ENCODE assay signal across 8 cellular contexts in genomic region chr1:58783090-58783992, GRCh38. TPM values are rescaled to one million over a fixed set of nuclear protein-coding genes. Genes with fewer than 3 reads are reported as not detected.
DNase-seq lines count a peak whose midpoint lies in the region; ATAC-seq, FAIRE-seq and TF ChIP-seq lines count a peak whose summit lies in the region.

No MANE protein-coding gene starts in this region.

- no peak for FAIRE-seq in HepG2 (lab: Jason Lieb, UNC)

- ATAC-seq in CD4-positive, CD25-positive, alpha-beta regulatory T cell (ENCODE audit: low read depth in 2 of 2) = peak; percentile 0 to 1
- ATAC-seq in GM19452 (IDR thresholded peaks at IDR 0.05; ENCODE audit: unreplicated experiment) = peak; percentile 7
- 0 out of 2 replicates have a peak, but pooled peaks have one; percentile 0 for ATAC-seq in IMR-90 (ENCODE audit: low read depth)
- ATAC-seq in HepG2 = peak; percentile 54

- peak overlapping the region; percentile 97 to 100 (median 98) for H3K27ac Mint-ChIP-seq in CD4-positive, CD25-positive, alpha-beta regulatory T cell
- H3K27ac Mint-ChIP-seq in T-helper 2 cell treated with Interferon-gamma antibody and Interleukin-4, amounts not matched to agents 5 μg/mL and 100 μg/mL, for 36 hours = peak overlapping the region; percentile 98
- H3K27ac Mint-ChIP-seq in chondrocyte (ENCODE audit: unreplicated experiment) = peak overlapping the region; percentile 99

- in situ Hi-C loops in IMR-90 (cut with MboI; ENCODE audit: low sequenced_read_pairs) (loop anchor here (10.0 to 25.0 kb wide), 2 partner anchors 504 to 921 kb away; partner anchors contain the start of gene FGGY), HepG2 (cut with HindIII; ENCODE audit: extremely low pct_ligation_motif_present, low pct_unique_long_range_greater_than_20kb) (loop anchor here (5.0 to 10.0 kb wide), 3 partner anchors 41 to 511 kb away; partner anchors contain the start of gene FGGY)

- POLR2A ChIA-PET in IMR-90 (lab: Charles Lee; ENCODE audit: unreplicated experiment) = interaction anchor here (0.6 to 1.4 kb wide), 9 partner anchors 24 to 964 kb away, joined by 3 to 6 read pairs (median 3); no protein-coding TSS in a partner anchor
- POLR2A ChIA-PET in HepG2 (lab: Yijun Ruan, JAX) = interaction anchor here (0.6 to 3.8 kb wide), 36 partner anchors 10 to 976 kb away, joined by 3 to 31 read pairs (median 4); partner anchors contain the start of genes FGGY and MYSM1

- H3K4me1 ChIP-seq in CD4-positive, CD25-positive, alpha-beta regulatory T cell (ENCODE audit: control insufficient read depth, insufficient read depth, low read length, poor library complexity, severe bottlenecking) = peaks cover 32% of the 10 kb centered on the region
- H3K4me1 ChIP-seq in IMR-90 (ENCODE audit: control insufficient read depth, insufficient read depth, low read length) (peaks cover 8% of the 10 kb centered on the region), HepG2 (ENCODE audit: insufficient read depth, low read length) (peaks cover 36% of the 10 kb centered on the region)

- H3K9me1 ChIP-seq in IMR-90 (ENCODE audit: insufficient read depth, low read length) = peaks cover 3% of the 10 kb centered on the region; the same call in 1 of the 2 replicates

- DNase-seq in CD4-positive, CD25-positive, alpha-beta regulatory T cell = peak; percentile 34 to 68 (median 68)
- DNase-seq in IMR-90 (peak; percentile 52), chondrocyte (ENCODE audit: low spot score) (peak; percentile 95), HepG2 (ENCODE audit: low spot score) (no peak), dedifferentiated amniotic fluid mesenchymal stem cell (ENCODE audit: extremely low spot score) (no peak)
- peak; percentile 69 for DNase-seq in T-helper 2 cell treated with Interferon-gamma antibody and Interleukin-4, amounts not matched to agents 5 μg/mL and 100 μg/mL, for 36 hours (ENCODE audit: low spot score)
- peak; percentile 50 to 51 for DNase-seq in stimulated activated CD4-positive, alpha-beta T cell treated with anti-CD3 and anti-CD28 coated beads, Interleukin-2, amount 100 ng/mL, for 24 hours

- H3K56ac ChIP-seq in IMR-90 (ENCODE audit: extremely low read depth, insufficient read depth, low read length) = peak overlapping the region; percentile 77

- H3K36me3 Mint-ChIP-seq in CD4-positive, CD25-positive, alpha-beta regulatory T cell = peaks cover 9% of the 10 kb centered on the region
- peaks cover 30% of the 10 kb centered on the region for H3K36me3 Mint-ChIP-seq in T-helper 2 cell treated with Interferon-gamma antibody and Interleukin-4, amounts not matched to agents 5 μg/mL and 100 μg/mL, for 36 hours (ENCODE audit: low read depth)
- H3K36me3 Mint-ChIP-seq in chondrocyte (ENCODE audit: low read depth) = peaks cover 18% of the 10 kb centered on the region

- CTCF ChIA-PET in IMR-90 (lab: Yijun Ruan, JAX) (no interaction called here), HepG2 (lab: Yijun Ruan, JAX; ENCODE audit: low intra/inter-chr PET ratio, low total read pairs) (interaction anchor here (0.9 kb wide), 1 partner anchor 14 kb away, joined by 3 read pairs; no protein-coding TSS in a partner anchor)

- TF ChIP-seq CTCF in IMR-90 (conservative IDR thresholded peaks at IDR 0.05; ENCODE audit: low read depth, low read length) = no peak
- TF ChIP-seq CTCF in chondrocyte (IDR thresholded peaks at IDR 0.05) = peak; percentile 44
- TF ChIP-seq CTCF in HepG2 (CRISPR knock-in tag; IDR thresholded peaks at IDR 0.05) = peak; percentile 11; the same call in 1 of the 2 replicates

- peak overlapping the region; percentile 53 for H2BK5ac ChIP-seq in IMR-90 (ENCODE audit: low read depth, low read length, poor library complexity, severe bottlenecking)

- intact Hi-C loops in IMR-90 (cut with micrococcal nuclease) = loop anchor here (1.0 to 10.0 kb wide), 7 partner anchors 266 to 1164 kb away; no protein-coding TSS in a partner anchor
- intact Hi-C loops in HepG2 (cut with micrococcal nuclease; ENCODE audit: unreplicated experiment) = loop anchor here (10.0 kb wide), 4 partner anchors 361 to 911 kb away; no protein-coding TSS in a partner anchor

- TF ChIP-seq RAD21 in IMR-90 (IDR thresholded peaks at IDR 0.05; ENCODE audit: low read length) (no peak), HepG2 (CRISPR knock-in tag; IDR thresholded peaks at IDR 0.05) (no peak; the same call in none of the 2 replicates)

- H3K27ac ChIP-seq in CD4-positive, CD25-positive, alpha-beta regulatory T cell (ENCODE audit: insufficient read depth, low read length, poor library complexity, severe bottlenecking) = peak overlapping the region; percentile 99
- peak overlapping the region; percentile 79 for H3K27ac ChIP-seq in IMR-90 (ENCODE audit: insufficient read depth, low read length)
- peak overlapping the region; percentile 86 for H3K27ac ChIP-seq in HepG2 (ENCODE audit: extremely low read length, insufficient read depth, low read length)

- TF ChIP-seq EP300 in HepG2 (IDR thresholded peaks at IDR 0.05; ENCODE audit: low read depth in 2 of 2, low read length in 2 of 2) (no peak), HepG2 (CRISPR knock-in tag; IDR thresholded peaks at IDR 0.05; ENCODE audit: borderline replicate concordance) (no peak)

- 0% methylated on average over 19 of the region's 86 CpGs; no CpG with 5 or more reads in 1 of the 2 experiments for WGBS in IMR-90 (ENCODE audit: extremely low coverage in 2 of 2, insufficient read length in 1 of 2), 2 experiments
- WGBS in HepG2 (ENCODE audit: low lambda C conversion rate) = under 1% methylated on average over 19 of the region's 86 CpGs

- peak overlapping the region; percentile 17; the same call in 1 of the 2 replicates for H2BK120ac ChIP-seq in IMR-90 (ENCODE audit: low read depth, low read length)

- peak overlapping the region; percentile 24 to 29; a peak in 1 of 4 replicates for H4K8ac ChIP-seq in IMR-90 (ENCODE audit: low read depth in 2 of 2, low read length in 2 of 2)

- peak overlapping the region; percentile 85 for H3K14ac ChIP-seq in IMR-90 (replicated peaks; ENCODE audit: low read depth, low read length)

- peaks cover 47% of the 10 kb centered on the region for H3K27me3 Mint-ChIP-seq in CD4-positive, CD25-positive, alpha-beta regulatory T cell
- peaks cover 23% of the 10 kb centered on the region for H3K27me3 Mint-ChIP-seq in T-helper 2 cell treated with Interferon-gamma antibody and Interleukin-4, amounts not matched to agents 5 μg/mL and 100 μg/mL, for 36 hours (ENCODE audit: low read depth)
- H3K27me3 Mint-ChIP-seq in chondrocyte (ENCODE audit: low read depth) = no peaks in the 10 kb centered on the region

- peaks cover 6 to 28% (median 16%) of the 10 kb centered on the region in 4 donors for H3K4me1 Mint-ChIP-seq in CD4-positive, CD25-positive, alpha-beta regulatory T cell
- peaks cover 21% of the 10 kb centered on the region for H3K4me1 Mint-ChIP-seq in T-helper 2 cell treated with Interferon-gamma antibody and Interleukin-4, amounts not matched to agents 5 μg/mL and 100 μg/mL, for 36 hours (ENCODE audit: low read depth)
- H3K4me1 Mint-ChIP-seq in chondrocyte (ENCODE audit: low read depth) = peaks cover 43% of the 10 kb centered on the region

- H2BK20ac ChIP-seq in IMR-90 (ENCODE audit: low read depth, low read length) = no peak overlapping the region

- H3K18ac ChIP-seq in IMR-90 (ENCODE audit: low read depth, low read length) = peak overlapping the region; percentile 80

- peaks cover 0 to 5% (median 0%) of the 10 kb centered on the region in 7 donors for H3K9me3 Mint-ChIP-seq in CD4-positive, CD25-positive, alpha-beta regulatory T cell
- peaks cover 5% of the 10 kb centered on the region for H3K9me3 Mint-ChIP-seq in T-helper 2 cell treated with Interferon-gamma antibody and Interleukin-4, amounts not matched to agents 5 μg/mL and 100 μg/mL, for 36 hours
- peaks cover 5% of the 10 kb centered on the region for H3K9me3 Mint-ChIP-seq in chondrocyte (ENCODE audit: low read depth)

- TF ChIP-seq POLR2A in IMR-90 (IDR thresholded peaks at IDR 0.05; ENCODE audit: low read depth, low read length) = no peak; the same call in none of the 2 replicates
- no peak for TF ChIP-seq POLR2A in HepG2 (IDR thresholded peaks at IDR 0.05; ENCODE audit: insufficient read depth in 1 of 2, low read depth in 2 of 2, low read length in 2 of 2)

- peak overlapping the region; percentile 71 for H2AK5ac ChIP-seq in IMR-90 (ENCODE audit: low read depth, low read length)

- H4K20me1 ChIP-seq in IMR-90 (ENCODE audit: insufficient read depth, low read length) (peaks cover 41% of the 10 kb centered on the region), HepG2 (ENCODE audit: insufficient read depth, low read length) (peaks cover 32% of the 10 kb centered on the region)

- peaks cover 24% of the 10 kb centered on the region for H3K79me2 ChIP-seq in HepG2 (ENCODE audit: insufficient read depth, low read length)

- no peak overlapping the region; the same call in 1 of the 2 replicates for H4K5ac ChIP-seq in IMR-90 (ENCODE audit: low read depth, low read length)

- H2AK9ac ChIP-seq in IMR-90 (replicated peaks; ENCODE audit: low read depth, low read length, poor library complexity) = peak overlapping the region; percentile 91

- peaks cover 0 to 8% of the 10 kb centered on the region in 2 experiments; a peak in 2 of 4 replicates for H3K79me1 ChIP-seq in IMR-90 (ENCODE audit: low read depth in 1 of 2, low read length in 2 of 2)

- peak overlapping the region; percentile 80 for H3K23ac ChIP-seq in IMR-90 (ENCODE audit: low read depth, low read length)

- peaks cover 0 to under 1% of the 10 kb centered on the region in 2 experiments for H3K9me3 ChIP-seq in CD4-positive, CD25-positive, alpha-beta regulatory T cell (ENCODE audit: control insufficient read depth in 2 of 2, low read length in 2 of 2)
- H3K9me3 ChIP-seq in IMR-90 (ENCODE audit: control insufficient read depth, insufficient read depth, low read length) = no peaks in the 10 kb centered on the region
- H3K9me3 ChIP-seq in HepG2 (ENCODE audit: low read length) = no peaks in the 10 kb centered on the region

- H3K27me3 ChIP-seq in CD4-positive, CD25-positive, alpha-beta regulatory T cell (ENCODE audit: control insufficient read depth, insufficient read depth, low read length) = no peaks in the 10 kb centered on the region
- H3K27me3 ChIP-seq in IMR-90 (ENCODE audit: control insufficient read depth, insufficient read depth, low read length) = no peaks in the 10 kb centered on the region
- H3K27me3 ChIP-seq in HepG2 (ENCODE audit: control insufficient read depth in 1 of 2, insufficient read depth in 2 of 2, low read length in 2 of 2) = no peaks in the 10 kb centered on the region; a peak in 1 of 5 replicates

- H3K4me2 ChIP-seq in IMR-90 (ENCODE audit: low read depth, low read length) = peak overlapping the region; percentile 76
- H3K4me2 ChIP-seq in HepG2 (ENCODE audit: low read depth, low read length) = peak overlapping the region; percentile 79

- dilution Hi-C loops in IMR-90 (cut with HindIII; ENCODE audit: low sequenced_read_pairs, unreplicated experiment) = no loop called here

- BruUV-seq in IMR-90 (replicated peaks; lab: Mats Ljungman, UMichigan) (TSS peak; percentile 81), HepG2 (replicated peaks; lab: Mats Ljungman, UMichigan) (TSS peak; percentile 63)

- H2AFZ ChIP-seq in IMR-90 (replicated peaks; ENCODE audit: low read length, poor library complexity) (peak overlapping the region; percentile 66), HepG2 (ENCODE audit: low read length) (no peak overlapping the region)

- H3K36me3 ChIP-seq in CD4-positive, CD25-positive, alpha-beta regulatory T cell (ENCODE audit: control insufficient read depth, insufficient read depth, low read length) = no peaks in the 10 kb centered on the region
- H3K36me3 ChIP-seq in IMR-90 (ENCODE audit: control insufficient read depth, insufficient read depth, low read length) (peaks cover 17% of the 10 kb centered on the region), HepG2 (replicated peaks in 1 of 2; ENCODE audit: control insufficient read depth in 1 of 2, insufficient read depth in 2 of 2, low read length in 2 of 2) (no peaks in the 10 kb centered on the region)

- H3K4me3 ChIP-seq in CD4-positive, CD25-positive, alpha-beta regulatory T cell (ENCODE audit: low read depth, low read length) = peak overlapping the region; percentile 86
- H3K4me3 ChIP-seq in IMR-90 (ENCODE audit: insufficient read depth, low read depth, low read length) (peak overlapping the region; percentile 98), HepG2 (replicated peaks in 1 of 3; ENCODE audit: insufficient read depth in 1 of 3, low read depth in 2 of 3, low read length in 3 of 3) (peak overlapping the region; percentile 82 to 87 (median 84))

- peak overlapping the region; percentile 55; the same call in 1 of the 2 replicates for H4K91ac ChIP-seq in IMR-90 (ENCODE audit: insufficient read depth, low read depth, low read length)

- H3K9ac ChIP-seq in IMR-90 (ENCODE audit: low read depth, low read length) (peak overlapping the region; percentile 98), HepG2 (ENCODE audit: insufficient read depth, low read depth, low read length) (peak overlapping the region; percentile 98)

- 0 out of 3 replicates have a peak overlapping the region, but pooled peaks have one; percentile 19 for H2BK15ac ChIP-seq in IMR-90 (ENCODE audit: low read depth, low read length)

- peak overlapping the region; percentile 81 for H3K4ac ChIP-seq in IMR-90 (ENCODE audit: low read depth, low read length)

- H3K4me3 Mint-ChIP-seq in CD4-positive, CD25-positive, alpha-beta regulatory T cell = peak overlapping the region; percentile 91 to 98 (median 96)
- peak overlapping the region; percentile 89 for H3K4me3 Mint-ChIP-seq in T-helper 2 cell treated with Interferon-gamma antibody and Interleukin-4, amounts not matched to agents 5 μg/mL and 100 μg/mL, for 36 hours
- peak overlapping the region; percentile 88 for H3K4me3 Mint-ChIP-seq in chondrocyte (ENCODE audit: unreplicated experiment)

RNA-seq across cellular contexts. Expression of gene JUN, which starts 0.5 kb away (rescaled TPM):
- 1,538 TPM for total RNA-seq in CD4-positive, CD25-positive, alpha-beta regulatory T cell
- 10 to 100 TPM; 41.3 to 73.3 (median 48.6) TPM for polyA plus RNA-seq in CD4-positive, CD25-positive, alpha-beta regulatory T cell
- 46.6 and 51.1 TPM in 2 replicates for total RNA-seq in IMR-90 (2012; rRNA removed)
- polyA plus RNA-seq in IMR-90 (2012; rRNA removed) = 86.9 and 89.1 TPM in 2 replicates
- polyA plus RNA-seq in IMR-90 (2012; cell fraction: cytosol; rRNA removed) = 80.5 and 108 TPM in 2 replicates
- polyA plus RNA-seq in IMR-90 (2012; cell fraction: nucleus; rRNA removed; ENCODE audit: low replicate concordance) = 85.4 and 184 TPM in 2 replicates
- total RNA-seq in chondrocyte = 74.9 to 98.8 TPM (median 92.3 TPM) in 3 replicates
- total RNA-seq in HepG2 (2016; rRNA removed; fragmentation: Illumina TruSeq; extraction: Trizol) = 13.3 and 22.3 TPM in 2 replicates
- total RNA-seq in HepG2 (2016; cell fraction: cytosol; rRNA removed; fragmentation: Illumina TruSeq; extraction: Trizol; ENCODE audit: low read depth) = 2.7 and 3.4 TPM in 2 replicates
- 10.4 and 25.4 TPM in 2 replicates for total RNA-seq in HepG2 (2016; cell fraction: insoluble cytoplasmic fraction; rRNA removed; fragmentation: Illumina TruSeq; extraction: Trizol)
- 7.5 and 8.4 TPM in 2 replicates for total RNA-seq in HepG2 (2016; cell fraction: membrane; rRNA removed; fragmentation: Illumina TruSeq; extraction: Trizol)
- 37.1 and 40.6 TPM in 2 replicates for total RNA-seq in HepG2 (2016; cell fraction: nucleus; rRNA removed; fragmentation: Illumina TruSeq; extraction: Trizol)
- polyA plus RNA-seq in HepG2 (2011; rRNA removed) = 18.2 and 28.1 TPM in 2 replicates
- 17.8 and 19.2 TPM in 2 replicates for polyA plus RNA-seq in HepG2 (2011; cell fraction: cytosol; rRNA removed)
- 39.8 and 53.6 TPM in 2 replicates for polyA plus RNA-seq in HepG2 (2011; cell fraction: nucleus; rRNA removed)
- polyA plus RNA-seq in HepG2 (2012) = 16.3 and 31.3 TPM in 2 replicates
- polyA plus RNA-seq in HepG2 (2016; cell fraction: cytosol; fragmentation: Illumina TruSeq; extraction: Trizol; ENCODE audit: low read depth) = 2.5 and 2.8 TPM in 2 replicates
- 14.8 and 19.3 TPM in 2 replicates for polyA plus RNA-seq in HepG2 (2016; cell fraction: insoluble cytoplasmic fraction; fragmentation: Illumina TruSeq; extraction: Trizol; ENCODE audit: low read depth)
- 6.0 and 6.6 TPM in 2 replicates for polyA plus RNA-seq in HepG2 (2016; cell fraction: membrane; fragmentation: Illumina TruSeq; extraction: Trizol; ENCODE audit: low read depth)
- polyA plus RNA-seq in HepG2 (2016; cell fraction: nucleus; fragmentation: Illumina TruSeq; extraction: Trizol; ENCODE audit: insufficient read depth, low read depth) = 56.1 and 62.3 TPM in 2 replicates
- polyA minus RNA-seq in HepG2 (2011; rRNA and poly(A)+ RNA removed; ENCODE audit: low replicate concordance) = 7.3 and 24.3 TPM in 2 replicates
- 19.3 and 24.3 TPM in 2 replicates for polyA minus RNA-seq in HepG2 (2011; cell fraction: cytosol; rRNA and poly(A)+ RNA removed)
- 34.6 and 67.8 TPM in 2 replicates for polyA minus RNA-seq in HepG2 (2011; cell fraction: nucleus; rRNA and poly(A)+ RNA removed)

Comparison
In these comparisons a context has a peak if more than half of its experiments do, and no peak if none do; other contexts are left out.
1. ATAC-seq: peak in every context shown above with its lines; median percentile 54 in HepG2; 7 in GM19452; 0 in CD4-positive, CD25-positive, alpha-beta regulatory T cell; 0 in IMR-90.
2. DNase-seq: peak in CD4-positive, CD25-positive, alpha-beta regulatory T cell (3 of 3), IMR-90 (single experiment), T-helper 2 cell treated with Interferon-gamma antibody and Interleukin-4, amounts not matched to agents 5 μg/mL and 100 μg/mL, for 36 hours (single experiment), chondrocyte (single experiment) and stimulated activated CD4-positive, alpha-beta T cell treated with anti-CD3 and anti-CD28 coated beads, Interleukin-2, amount 100 ng/mL, for 24 hours (2 of 2); none in HepG2 (single experiment) and dedifferentiated amniotic fluid mesenchymal stem cell (single experiment).
3. RNA of gene JUN, which starts 0.5 kb away (total RNA-seq): 1,538 TPM in CD4-positive, CD25-positive, alpha-beta regulatory T cell (single experiment); 74.9 to 98.8 TPM in chondrocyte, 46.6 to 51.1 TPM in IMR-90 and 2.7 to 40.6 TPM in HepG2; every median in the first group is over 10 times any median in the second.
4. Peak in every context shown above with its lines, with median percentiles within 50 percentile points of each other: H3K27ac ChIP-seq, H3K4me3 ChIP-seq, H3K27ac Mint-ChIP-seq and H3K4me3 Mint-ChIP-seq.